ENCODE assay signal across 1 cellular context in the genomic region with DNA sequence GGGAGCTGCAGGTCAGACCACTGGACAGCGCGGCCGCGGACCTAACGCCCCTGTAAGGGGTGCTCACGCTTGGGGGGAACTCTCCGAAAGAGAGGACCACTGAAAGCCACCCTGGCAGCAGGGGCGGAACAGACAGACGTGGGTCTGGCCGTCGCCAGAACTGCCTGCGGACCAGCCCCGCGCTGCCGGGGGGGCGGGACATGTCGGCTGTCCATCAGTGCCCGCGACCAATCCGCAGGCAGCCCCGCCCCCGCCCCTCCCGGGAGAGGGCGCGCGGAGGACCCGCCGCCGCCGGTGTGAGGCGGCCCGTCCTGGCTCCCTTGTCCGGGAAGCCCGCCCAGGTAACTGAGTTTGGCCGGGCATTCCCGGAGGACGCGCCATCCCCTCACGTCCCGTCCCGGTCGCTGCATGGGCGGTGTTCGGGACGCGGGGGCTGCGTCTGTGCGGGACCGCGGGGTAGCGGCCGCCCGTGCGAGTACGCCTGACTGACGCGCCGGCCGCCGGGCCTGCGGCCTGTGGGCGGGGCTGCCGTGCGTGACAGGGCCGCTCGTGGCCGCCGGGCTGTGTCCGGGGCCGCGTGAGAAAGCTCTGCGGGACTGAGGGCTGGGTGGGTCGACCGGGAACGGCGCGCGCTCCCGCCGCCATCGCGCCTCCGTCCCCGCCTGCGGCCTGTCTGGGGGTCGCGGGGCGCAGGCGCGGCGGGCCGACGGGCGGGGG.
TF ChIP-seq lines count a peak whose summit lies in the region.

No MANE protein-coding gene starts in this region.

TF ChIP-seq in HepG2, 621 proteins besides CTCF, POLR2A, EP300 and RAD21 (continued from another document and continues in another):
- TF ChIP-seq, protein P1, sequence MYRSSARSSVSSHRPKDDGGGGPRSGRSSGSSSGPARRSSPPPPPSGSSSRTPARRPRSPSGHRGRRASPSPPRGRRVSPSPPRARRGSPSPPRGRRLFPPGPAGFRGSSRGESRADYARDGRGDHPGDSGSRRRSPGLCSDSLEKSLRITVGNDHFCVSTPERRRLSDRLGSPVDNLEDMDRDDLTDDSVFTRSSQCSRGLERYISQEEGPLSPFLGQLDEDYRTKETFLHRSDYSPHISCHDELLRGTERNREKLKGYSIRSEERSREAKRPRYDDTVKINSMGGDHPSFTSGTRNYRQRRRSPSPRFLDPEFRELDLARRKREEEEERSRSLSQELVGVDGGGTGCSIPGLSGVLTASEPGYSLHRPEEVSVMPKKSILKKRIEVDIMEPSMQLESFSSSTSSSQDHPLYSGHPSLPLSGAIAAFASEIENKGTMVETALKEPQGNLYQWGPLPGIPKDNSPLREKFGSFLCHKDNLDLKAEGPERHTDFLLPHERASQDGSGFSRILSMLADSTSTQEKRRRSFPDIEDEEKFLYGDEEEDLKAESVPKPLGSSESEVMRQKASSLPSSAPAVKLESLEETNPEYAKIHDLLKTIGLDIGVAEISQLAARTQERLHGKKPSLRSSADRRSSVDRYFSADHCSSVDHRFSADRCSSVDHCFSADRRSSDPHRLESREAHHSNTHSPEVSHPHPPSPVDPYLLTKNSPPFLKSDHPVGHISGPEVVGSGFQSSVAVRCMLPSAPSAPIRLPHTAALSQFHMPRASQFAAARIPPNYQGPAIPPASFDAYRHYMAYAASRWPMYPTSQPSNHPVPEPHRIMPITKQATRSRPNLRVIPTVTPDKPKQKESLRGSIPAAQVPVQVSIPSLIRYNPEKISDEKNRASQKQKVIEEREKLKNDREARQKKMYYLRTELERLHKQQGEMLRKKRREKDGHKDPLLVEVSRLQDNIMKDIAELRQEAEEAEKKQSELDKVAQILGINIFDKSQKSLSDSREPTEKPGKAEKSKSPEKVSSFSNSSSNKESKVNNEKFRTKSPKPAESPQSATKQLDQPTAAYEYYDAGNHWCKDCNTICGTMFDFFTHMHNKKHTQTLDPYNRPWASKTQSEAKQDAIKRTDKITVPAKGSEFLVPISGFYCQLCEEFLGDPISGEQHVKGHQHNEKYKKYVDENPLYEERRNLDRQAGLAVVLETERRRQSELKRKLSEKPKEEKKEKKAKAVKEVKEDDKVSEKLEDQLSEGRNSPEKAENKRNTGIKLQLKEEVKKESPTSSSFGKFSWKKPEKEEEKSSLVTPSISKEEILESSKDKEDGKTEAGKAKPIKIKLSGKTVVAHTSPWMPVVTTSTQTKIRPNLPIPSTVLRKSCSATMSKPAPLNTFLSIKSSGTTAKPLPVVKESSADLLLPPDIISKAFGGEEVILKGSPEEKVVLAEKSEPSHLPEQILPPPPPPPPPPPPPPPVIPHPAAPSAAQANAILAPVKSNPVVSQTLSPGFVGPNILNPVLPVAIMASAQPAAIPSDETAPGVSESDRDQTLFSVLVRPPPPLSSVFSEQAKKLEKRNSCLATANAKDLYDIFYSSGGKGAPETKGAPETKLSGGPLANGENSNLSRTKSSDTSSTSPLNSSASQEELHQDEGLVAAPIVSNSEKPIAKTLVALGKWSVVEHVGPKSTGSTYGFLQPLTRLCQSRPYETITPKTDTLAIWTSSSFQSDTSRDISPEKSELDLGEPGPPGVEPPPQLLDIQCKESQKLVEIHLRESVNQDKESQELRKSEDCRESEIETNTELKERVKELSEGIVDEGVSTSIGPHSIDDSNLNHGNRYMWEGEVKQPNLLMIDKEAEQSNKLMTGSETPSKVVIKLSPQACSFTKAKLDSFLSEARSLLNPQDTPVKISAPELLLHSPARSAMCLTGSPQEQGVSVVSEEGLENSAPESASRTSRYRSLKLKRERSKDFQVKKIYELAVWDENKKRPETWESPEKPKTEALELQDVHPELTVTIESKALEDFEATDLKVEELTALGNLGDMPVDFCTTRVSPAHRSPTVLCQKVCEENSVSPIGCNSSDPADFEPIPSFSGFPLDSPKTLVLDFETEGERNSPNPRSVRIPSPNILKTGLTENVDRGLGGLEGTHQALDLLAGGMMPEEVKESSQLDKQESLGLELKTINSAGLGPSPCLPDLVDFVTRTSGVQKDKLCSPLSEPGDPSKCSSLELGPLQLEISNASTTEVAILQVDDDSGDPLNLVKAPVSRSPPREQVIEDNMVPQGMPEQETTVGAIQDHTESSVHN (CRISPR knock-in tag; IDR thresholded peaks at IDR 0.05): no peak
- TF ChIP-seq ARNT2 (CRISPR knock-in tag; IDR thresholded peaks at IDR 0.05; ENCODE audit: low read depth): peak; percentile 71
- peak; percentile 43; the same call in 1 of the 2 replicates for TF ChIP-seq ZNF451 (CRISPR knock-in tag; IDR thresholded peaks at IDR 0.05)
- TF ChIP-seq ZNF775 (CRISPR knock-in tag; IDR thresholded peaks at IDR 0.05; ENCODE audit: borderline replicate concordance): no peak
- no peak for TF ChIP-seq ZNF570 (CRISPR knock-in tag; IDR thresholded peaks at IDR 0.05; ENCODE audit: borderline replicate concordance)
- peak; percentile 79; the same call in 1 of the 2 replicates for TF ChIP-seq ZNF850 (CRISPR knock-in tag; conservative IDR thresholded peaks at IDR 0.05)
- TF ChIP-seq HHEX (CRISPR knock-in tag; IDR thresholded peaks at IDR 0.05): no peak
- TF ChIP-seq, protein P2, sequence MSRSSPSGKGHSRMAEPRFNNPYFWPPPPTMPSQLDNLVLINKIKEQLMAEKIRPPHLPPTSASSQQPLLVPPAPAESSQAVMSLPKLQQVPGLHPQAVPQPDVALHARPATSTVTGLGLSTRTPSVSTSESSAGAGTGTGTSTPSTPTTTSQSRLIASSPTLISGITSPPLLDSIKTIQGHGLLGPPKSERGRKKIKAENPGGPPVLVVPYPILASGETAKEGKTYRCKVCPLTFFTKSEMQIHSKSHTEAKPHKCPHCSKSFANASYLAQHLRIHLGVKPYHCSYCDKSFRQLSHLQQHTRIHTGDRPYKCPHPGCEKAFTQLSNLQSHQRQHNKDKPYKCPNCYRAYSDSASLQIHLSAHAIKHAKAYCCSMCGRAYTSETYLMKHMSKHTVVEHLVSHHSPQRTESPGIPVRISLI (CRISPR knock-in tag; IDR thresholded peaks at IDR 0.05; ENCODE audit: borderline replicate concordance): no peak
- TF ChIP-seq, protein P3, sequence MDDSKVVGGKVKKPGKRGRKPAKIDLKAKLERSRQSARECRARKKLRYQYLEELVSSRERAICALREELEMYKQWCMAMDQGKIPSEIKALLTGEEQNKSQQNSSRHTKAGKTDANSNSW (CRISPR knock-in tag; IDR thresholded peaks at IDR 0.05; ENCODE audit: borderline replicate concordance): peak; percentile 59; the same call in 1 of the 2 replicates
- TF ChIP-seq ZNF30 (CRISPR knock-in tag; IDR thresholded peaks at IDR 0.05): no peak
- TF ChIP-seq SMAD3 (CRISPR knock-in tag; IDR thresholded peaks at IDR 0.05): peak; percentile 79; the same call in 1 of the 2 replicates
- TF ChIP-seq SOX6 (IDR thresholded peaks at IDR 0.05): no peak
- peak; percentile 56 for TF ChIP-seq SOX6 (CRISPR knock-in tag; IDR thresholded peaks at IDR 0.05)
- peak; percentile 79 for TF ChIP-seq HOXA3 (CRISPR knock-in tag; IDR thresholded peaks at IDR 0.05)
- TF ChIP-seq CCDC6 (CRISPR knock-in tag; IDR thresholded peaks at IDR 0.05): no peak; the same call in 1 of the 2 replicates
- TF ChIP-seq HDAC2 (CRISPR knock-in tag; IDR thresholded peaks at IDR 0.05): peak; percentile 67; the same call in 1 of the 2 replicates
- TF ChIP-seq, protein P4, sequence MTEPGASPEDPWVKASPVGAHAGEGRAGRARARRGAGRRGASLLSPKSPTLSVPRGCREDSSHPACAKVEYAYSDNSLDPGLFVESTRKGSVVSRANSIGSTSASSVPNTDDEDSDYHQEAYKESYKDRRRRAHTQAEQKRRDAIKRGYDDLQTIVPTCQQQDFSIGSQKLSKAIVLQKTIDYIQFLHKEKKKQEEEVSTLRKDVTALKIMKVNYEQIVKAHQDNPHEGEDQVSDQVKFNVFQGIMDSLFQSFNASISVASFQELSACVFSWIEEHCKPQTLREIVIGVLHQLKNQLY (CRISPR knock-in tag; IDR thresholded peaks at IDR 0.05): no peak
- TF ChIP-seq ZNF367 (CRISPR knock-in tag; IDR thresholded peaks at IDR 0.05; ENCODE audit: borderline replicate concordance): peak; percentile 70; the same call in 1 of the 2 replicates
- peak; percentile 82; the same call in 1 of the 2 replicates for TF ChIP-seq ZSCAN12 (CRISPR knock-in tag; IDR thresholded peaks at IDR 0.05)
- no peak for TF ChIP-seq RCOR2 (CRISPR knock-in tag; IDR thresholded peaks at IDR 0.05)
- TF ChIP-seq, protein P5, sequence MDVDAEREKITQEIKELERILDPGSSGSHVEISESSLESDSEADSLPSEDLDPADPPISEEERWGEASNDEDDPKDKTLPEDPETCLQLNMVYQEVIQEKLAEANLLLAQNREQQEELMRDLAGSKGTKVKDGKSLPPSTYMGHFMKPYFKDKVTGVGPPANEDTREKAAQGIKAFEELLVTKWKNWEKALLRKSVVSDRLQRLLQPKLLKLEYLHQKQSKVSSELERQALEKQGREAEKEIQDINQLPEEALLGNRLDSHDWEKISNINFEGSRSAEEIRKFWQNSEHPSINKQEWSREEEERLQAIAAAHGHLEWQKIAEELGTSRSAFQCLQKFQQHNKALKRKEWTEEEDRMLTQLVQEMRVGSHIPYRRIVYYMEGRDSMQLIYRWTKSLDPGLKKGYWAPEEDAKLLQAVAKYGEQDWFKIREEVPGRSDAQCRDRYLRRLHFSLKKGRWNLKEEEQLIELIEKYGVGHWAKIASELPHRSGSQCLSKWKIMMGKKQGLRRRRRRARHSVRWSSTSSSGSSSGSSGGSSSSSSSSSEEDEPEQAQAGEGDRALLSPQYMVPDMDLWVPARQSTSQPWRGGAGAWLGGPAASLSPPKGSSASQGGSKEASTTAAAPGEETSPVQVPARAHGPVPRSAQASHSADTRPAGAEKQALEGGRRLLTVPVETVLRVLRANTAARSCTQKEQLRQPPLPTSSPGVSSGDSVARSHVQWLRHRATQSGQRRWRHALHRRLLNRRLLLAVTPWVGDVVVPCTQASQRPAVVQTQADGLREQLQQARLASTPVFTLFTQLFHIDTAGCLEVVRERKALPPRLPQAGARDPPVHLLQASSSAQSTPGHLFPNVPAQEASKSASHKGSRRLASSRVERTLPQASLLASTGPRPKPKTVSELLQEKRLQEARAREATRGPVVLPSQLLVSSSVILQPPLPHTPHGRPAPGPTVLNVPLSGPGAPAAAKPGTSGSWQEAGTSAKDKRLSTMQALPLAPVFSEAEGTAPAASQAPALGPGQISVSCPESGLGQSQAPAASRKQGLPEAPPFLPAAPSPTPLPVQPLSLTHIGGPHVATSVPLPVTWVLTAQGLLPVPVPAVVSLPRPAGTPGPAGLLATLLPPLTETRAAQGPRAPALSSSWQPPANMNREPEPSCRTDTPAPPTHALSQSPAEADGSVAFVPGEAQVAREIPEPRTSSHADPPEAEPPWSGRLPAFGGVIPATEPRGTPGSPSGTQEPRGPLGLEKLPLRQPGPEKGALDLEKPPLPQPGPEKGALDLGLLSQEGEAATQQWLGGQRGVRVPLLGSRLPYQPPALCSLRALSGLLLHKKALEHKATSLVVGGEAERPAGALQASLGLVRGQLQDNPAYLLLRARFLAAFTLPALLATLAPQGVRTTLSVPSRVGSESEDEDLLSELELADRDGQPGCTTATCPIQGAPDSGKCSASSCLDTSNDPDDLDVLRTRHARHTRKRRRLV (CRISPR knock-in tag; IDR thresholded peaks at IDR 0.05): peak; percentile 56; the same call in 1 of the 2 replicates
- peak; percentile 95 for TF ChIP-seq MEIS2 (CRISPR knock-in tag; IDR thresholded peaks at IDR 0.05)
- no peak; the same call in 1 of the 2 replicates for TF ChIP-seq ZNF567 (CRISPR knock-in tag; IDR thresholded peaks at IDR 0.05; ENCODE audit: borderline replicate concordance)
- 0 out of 2 replicates have a peak, but pooled peaks have one; percentile 25 for TF ChIP-seq ZNF44 (CRISPR knock-in tag; IDR thresholded peaks at IDR 0.05)
- TF ChIP-seq, protein P6, sequence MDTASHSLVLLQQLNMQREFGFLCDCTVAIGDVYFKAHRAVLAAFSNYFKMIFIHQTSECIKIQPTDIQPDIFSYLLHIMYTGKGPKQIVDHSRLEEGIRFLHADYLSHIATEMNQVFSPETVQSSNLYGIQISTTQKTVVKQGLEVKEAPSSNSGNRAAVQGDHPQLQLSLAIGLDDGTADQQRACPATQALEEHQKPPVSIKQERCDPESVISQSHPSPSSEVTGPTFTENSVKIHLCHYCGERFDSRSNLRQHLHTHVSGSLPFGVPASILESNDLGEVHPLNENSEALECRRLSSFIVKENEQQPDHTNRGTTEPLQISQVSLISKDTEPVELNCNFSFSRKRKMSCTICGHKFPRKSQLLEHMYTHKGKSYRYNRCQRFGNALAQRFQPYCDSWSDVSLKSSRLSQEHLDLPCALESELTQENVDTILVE (CRISPR knock-in tag; IDR thresholded peaks at IDR 0.05): peak; percentile 92
- no peak for TF ChIP-seq NFIB (CRISPR knock-in tag; IDR thresholded peaks at IDR 0.05; ENCODE audit: borderline replicate concordance)
- TF ChIP-seq MEF2D (CRISPR knock-in tag; IDR thresholded peaks at IDR 0.05): peak; percentile 85
- TF ChIP-seq RFX1 (IDR thresholded peaks at IDR 0.05): no peak
- TF ChIP-seq YEATS4 (CRISPR knock-in tag; IDR thresholded peaks at IDR 0.05; ENCODE audit: borderline replicate concordance): peak; percentile 96
- no peak; the same call in 1 of the 2 replicates for TF ChIP-seq ZSCAN30 (CRISPR knock-in tag; IDR thresholded peaks at IDR 0.05)
- TF ChIP-seq SRSF1 (optimal IDR thresholded peaks at IDR 0.05; ENCODE audit: low read depth, low read length): peak; percentile 82
- TF ChIP-seq NKX3-1 (CRISPR knock-in tag; IDR thresholded peaks at IDR 0.05): peak; percentile 62; the same call in 1 of the 2 replicates
- TF ChIP-seq, protein P7, sequence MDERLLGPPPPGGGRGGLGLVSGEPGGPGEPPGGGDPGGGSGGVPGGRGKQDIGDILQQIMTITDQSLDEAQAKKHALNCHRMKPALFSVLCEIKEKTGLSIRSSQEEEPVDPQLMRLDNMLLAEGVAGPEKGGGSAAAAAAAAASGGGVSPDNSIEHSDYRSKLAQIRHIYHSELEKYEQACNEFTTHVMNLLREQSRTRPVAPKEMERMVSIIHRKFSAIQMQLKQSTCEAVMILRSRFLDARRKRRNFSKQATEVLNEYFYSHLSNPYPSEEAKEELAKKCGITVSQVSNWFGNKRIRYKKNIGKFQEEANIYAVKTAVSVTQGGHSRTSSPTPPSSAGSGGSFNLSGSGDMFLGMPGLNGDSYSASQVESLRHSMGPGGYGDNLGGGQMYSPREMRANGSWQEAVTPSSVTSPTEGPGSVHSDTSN (CRISPR knock-in tag; IDR thresholded peaks at IDR 0.05): peak; percentile 91
- TF ChIP-seq NFKBIZ (CRISPR knock-in tag; IDR thresholded peaks at IDR 0.05): no peak
- no peak for TF ChIP-seq ZNF20 (CRISPR knock-in tag; IDR thresholded peaks at IDR 0.05)
- peak; percentile 84; the same call in 1 of the 2 replicates for TF ChIP-seq ZNF747 (CRISPR knock-in tag; IDR thresholded peaks at IDR 0.05; ENCODE audit: borderline replicate concordance)
- TF ChIP-seq ZFYVE20 (CRISPR knock-in tag; IDR thresholded peaks at IDR 0.05; ENCODE audit: borderline replicate concordance, low read depth): no peak
- TF ChIP-seq ZNF562 (CRISPR knock-in tag; IDR thresholded peaks at IDR 0.05; ENCODE audit: borderline replicate concordance): no peak
- TF ChIP-seq NFE2 (CRISPR knock-in tag; IDR thresholded peaks at IDR 0.05): no peak
- TF ChIP-seq, protein P8, sequence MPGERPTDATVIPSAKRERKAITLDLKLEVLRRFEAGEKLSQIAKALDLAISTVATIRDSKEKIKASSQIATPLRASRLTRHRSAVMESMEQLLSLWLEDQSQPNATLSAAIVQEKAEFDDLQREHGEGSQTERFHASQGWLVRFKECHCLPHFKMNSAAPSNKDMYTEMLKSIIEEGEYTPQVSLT (CRISPR knock-in tag; IDR thresholded peaks at IDR 0.05; ENCODE audit: borderline replicate concordance, low read depth): peak; percentile 94; the same call in 1 of the 2 replicates
